ENCODE assay signal across 17 cellular contexts in genomic region chr2:53880756-53881155, GRCh38. TPM values are rescaled to one million over a fixed set of nuclear protein-coding genes. Genes with fewer than 3 reads are reported as not detected.
DNase-seq lines count a peak whose midpoint lies in the region; ATAC-seq and TF ChIP-seq lines count a peak whose summit lies in the region.
"Had no signal": no experiment of that assay in that cellular context is flagged by ENCODE, and none has a peak within 500 bp of the region (broad histone marks: within the 10 kb centered on the region; RNA-seq: fewer than 3 reads in every experiment).

No MANE protein-coding gene starts in this region.

- H3K4me2 ChIP-seq in SK-N-SH = no peak overlapping the region
- no peak overlapping the region for H3K4me2 ChIP-seq in fibroblast of lung (ENCODE audit: extremely low read depth, insufficient read depth, low read length)

- TF ChIP-seq CTCF in SK-N-SH (IDR thresholded peaks at IDR 0.05) (no peak), fibroblast of lung (conservative IDR thresholded peaks at IDR 0.05 in 1 of 2, IDR thresholded peaks at IDR 0.05 in 1 of 2; ENCODE audit: low read depth in 1 of 2, low read length in 2 of 2) (no peak)

- POLR2A ChIA-PET in SK-N-SH (lab: Yijun Ruan, JAX) = no interaction called here

- H4K20me1 ChIP-seq in SK-N-SH (ENCODE audit: insufficient read depth) (no peaks in the 10 kb centered on the region), fibroblast of lung (ENCODE audit: control insufficient read depth, extremely low read depth, insufficient read depth, low read length) (no peaks in the 10 kb centered on the region)

- H3K27me3 ChIP-seq in SK-N-SH (ENCODE audit: insufficient read depth) = no peaks in the 10 kb centered on the region
- H3K27me3 ChIP-seq in fibroblast of lung (ENCODE audit: control insufficient read depth, insufficient read depth, low read length) = no peaks in the 10 kb centered on the region
- H3K27me3 ChIP-seq: ascending aorta had no signal

- no peak for TF ChIP-seq RAD21 in SK-N-SH (IDR thresholded peaks at IDR 0.05; ENCODE audit: low read length)

- ATAC-seq in GM21576 (IDR thresholded peaks at IDR 0.05; ENCODE audit: unreplicated experiment) = no peak
- ATAC-seq: activated CD4-positive, CD25-positive, alpha-beta regulatory T cell treated with anti-CD3 and anti-CD28 coated beads, Interleukin-2, amount 50 U/mL, for 24 hours; activated T-cell treated with anti-CD3 and anti-CD28 coated beads, Interleukin-2, amount 50 U/mL, for 4 hours; left ventricle myocardium superior; natural killer cell treated with Interleukin-12 subunit alpha and Interleukin-12 subunit beta and Interleukin-15 and Interleukin-18, amount 100 ng/mL, for 72 hours; right cardiac atrium had no signal

- TF ChIP-seq EP300 in SK-N-SH (IDR thresholded peaks at IDR 0.05; ENCODE audit: borderline replicate concordance in 1 of 2, low read depth in 1 of 2, low read length in 1 of 2) = no peak

- H3K9me3 ChIP-seq in SK-N-SH = no peaks in the 10 kb centered on the region
- no peaks in the 10 kb centered on the region for H3K9me3 ChIP-seq in fibroblast of lung (ENCODE audit: control insufficient read depth, insufficient read depth, low read depth, low read length)
- H3K9me3 ChIP-seq: ascending aorta had no signal

- H3K79me2 ChIP-seq in SK-N-SH (ENCODE audit: insufficient read depth) (no peaks in the 10 kb centered on the region), fibroblast of lung (ENCODE audit: control insufficient read depth, insufficient read depth, low read length) (no peaks in the 10 kb centered on the region)

- H3K36me3 ChIP-seq in SK-N-SH (replicated peaks in 1 of 2; ENCODE audit: control insufficient read depth in 1 of 2, insufficient read depth in 2 of 2, low read length in 1 of 2) (peaks cover 43 to 63% of the 10 kb centered on the region in 2 experiments), fibroblast of lung (ENCODE audit: control insufficient read depth, insufficient read depth, low read length) (peaks cover 8% of the 10 kb centered on the region)

- H3K27ac ChIP-seq in SK-N-SH (ENCODE audit: low read depth in 2 of 2, low read length in 1 of 2) = peak overlapping the region; percentile 28 to 38; a peak in 2 of 4 replicates
- no peak overlapping the region for H3K27ac ChIP-seq in fibroblast of lung (ENCODE audit: insufficient read depth, low read length)
- H3K27ac ChIP-seq: ascending aorta had no signal

- DNase-seq in GM04503 (ENCODE audit: low read depth) (peak; percentile 50), SK-N-SH (no peak), fibroblast of lung (ENCODE audit: low read depth in 2 of 2) (peak; percentile 62 to 85), skeletal muscle cell (ENCODE audit: low read depth) (peak; percentile 29), RKO (ENCODE audit: low spot score) (no peak), UCSD-AML1 (lab: John Stamatoyannopoulos, UW; ENCODE audit: unreplicated experiment) (no peak)
- DNase-seq: activated T-cell treated with anti-CD3 and anti-CD28 coated beads, Interleukin-2, amount 50 U/mL, for 4 hours; Calu3; effector CD8-positive, alpha-beta T cell; left ventricle myocardium superior; NCI-H1105; NCI-H2227 treated with DMSO at 0.1 percent for 48 hours; right cardiac atrium had no signal

- WGBS in SK-N-SH (ENCODE audit: low lambda C conversion rate) = 52% methylated on average over 3 of the region's 3 CpGs

- H3K4me3 ChIP-seq in SK-N-SH (ENCODE audit: low read depth in 2 of 2, low read length in 1 of 2) (no peak overlapping the region), fibroblast of lung (replicated peaks in 1 of 4; ENCODE audit: control extremely low read depth in 1 of 4, insufficient read depth in 1 of 4, low read depth in 3 of 4, low read length in 4 of 4) (no peak overlapping the region), skeletal muscle cell (ENCODE audit: low read depth, low read length) (no peak overlapping the region)
- H3K4me3 ChIP-seq: ascending aorta had no signal

- no peaks in the 10 kb centered on the region for H3K9me2 ChIP-seq in SK-N-SH

- CTCF ChIA-PET in SK-N-SH (lab: Yijun Ruan, JAX) = interaction anchor here (0.7 kb wide), 1 partner anchor 232 kb away, joined by 3 read pairs; no protein-coding TSS in a partner anchor

- H3K4me1 ChIP-seq in SK-N-SH (ENCODE audit: control insufficient read depth in 1 of 2, insufficient read depth in 2 of 2, low read depth in 1 of 2, low read length in 1 of 2) = peaks cover 0 to 13% of the 10 kb centered on the region in 2 experiments; a peak in 3 of 4 replicates
- H3K4me1 ChIP-seq in fibroblast of lung (ENCODE audit: control insufficient read depth, extremely low read depth, insufficient read depth, low read length) = no peaks in the 10 kb centered on the region
- H3K4me1 ChIP-seq: ascending aorta had no signal

- H2AFZ ChIP-seq in SK-N-SH (ENCODE audit: low read depth) (no peak overlapping the region), fibroblast of lung (ENCODE audit: low read length) (no peak overlapping the region)

- H3K9ac ChIP-seq in SK-N-SH (no peak overlapping the region), fibroblast of lung (ENCODE audit: insufficient read depth, low read length) (no peak overlapping the region)

- H3F3A ChIP-seq in SK-N-SH (replicated peaks; ENCODE audit: insufficient read depth) = peaks cover 12% of the 10 kb centered on the region

TF ChIP-seq in SK-N-SH, 30 proteins besides CTCF, POLR2A, EP300 and RAD21:
- TF ChIP-seq JUND (IDR thresholded peaks at IDR 0.05) (peak; percentile 24; the same call in 1 of the 2 replicates), FOSL2 (IDR thresholded peaks at IDR 0.05; ENCODE audit: borderline replicate concordance, low read depth) (peak; percentile 81), TCF12 (IDR thresholded peaks at IDR 0.05) (peak; percentile 16; the same call in 1 of the 2 replicates), NRF1 (IDR thresholded peaks at IDR 0.05; ENCODE audit: low read depth, low read length) (no peak)

RNA-seq across cellular contexts. Expression of gene GPR75, which starts 21.0 kb away (rescaled TPM):
- polyA plus RNA-seq in SK-N-SH (2012; rRNA removed) (1.8 and 2.4 TPM in 2 replicates), fibroblast of lung (1.4 and 2.1 TPM in 2 replicates)
- 0.57 and 0.85 TPM in 2 replicates for polyA plus RNA-seq in SK-N-SH (2012; cell fraction: cytosol; rRNA removed)
- 7.1 and 12.0 TPM in 2 replicates for polyA plus RNA-seq in SK-N-SH (2012; cell fraction: nucleus; rRNA removed)
- 0.77 and 1.8 TPM in 2 replicates for total RNA-seq in fibroblast of lung
- polyA plus RNA-seq in fibroblast of lung (2012) = 0.55 and 0.65 TPM in 2 replicates
- polyA minus RNA-seq in fibroblast of lung (ENCODE audit: low replicate concordance) = 2.4 and 3.7 TPM in 2 replicates

Comparison
In these comparisons a context has a peak if more than half of its experiments do, and no peak if none do; other contexts are left out.
1. DNase-seq: peak in GM04503 (single experiment), fibroblast of lung (2 of 2) and skeletal muscle cell (single experiment); none in SK-N-SH (single experiment), RKO (single experiment) and UCSD-AML1 (single experiment).